In the genomic region with DNA sequence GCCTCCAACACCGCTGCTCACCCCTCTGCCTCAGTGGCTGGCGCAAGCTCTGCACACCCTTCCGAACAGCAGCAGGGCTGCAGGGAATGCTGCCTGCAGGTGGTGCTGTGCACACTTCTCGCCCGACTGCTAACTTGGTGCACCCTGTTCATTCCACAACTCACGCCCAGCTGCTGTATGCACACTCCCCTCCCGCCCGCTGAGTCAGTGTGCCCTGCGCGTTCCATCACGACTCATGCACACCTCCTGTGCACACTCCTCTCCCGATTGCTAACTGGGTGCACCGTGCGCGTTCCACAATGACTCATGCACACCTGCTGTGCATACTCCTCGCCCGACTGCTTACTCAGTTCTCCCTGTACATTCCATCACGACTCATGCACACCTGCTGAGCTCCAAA, we compare ENCODE assay signal across 8 cellular contexts. TPM values are rescaled to one million over a fixed set of nuclear protein-coding genes. Genes with fewer than 3 reads are reported as not detected.
DNase-seq lines count a peak whose midpoint lies in the region; ATAC-seq and TF ChIP-seq lines count a peak whose summit lies in the region.

No MANE protein-coding gene starts in this region.

- no peak overlapping the region for H3K27ac ChIP-seq in upper lobe of right lung

- intact Hi-C loops in activated naive CD4-positive, alpha-beta T cell treated with anti-CD3 and anti-CD28 coated beads for 36 hours (cut with micrococcal nuclease), result no loop called here
- intact Hi-C loops in upper lobe of right lung (cut with DNase I), result no loop called here

- peaks cover 1% of the 10 kb centered on the region for H3K36me3 Mint-ChIP-seq in activated naive CD4-positive, alpha-beta T cell treated with anti-CD3 and anti-CD28 coated beads for 36 hours (ENCODE audit: low read depth)

- no peaks in the 10 kb centered on the region for H3K79me2 ChIP-seq in Loucy (ENCODE audit: insufficient read depth, low read length)

- H3K4me1 ChIP-seq in Loucy (ENCODE audit: insufficient read depth, low read length, poor library complexity, severe bottlenecking), result no peaks in the 10 kb centered on the region
- H3K4me1 ChIP-seq in upper lobe of right lung, result no peaks in the 10 kb centered on the region

- H3K4me3 ChIP-seq in Loucy (ENCODE audit: low read length, poor library complexity, severe bottlenecking), result no peak overlapping the region
- no peak overlapping the region for H3K4me3 ChIP-seq in upper lobe of right lung

- ATAC-seq in upper lobe of right lung, result peak; percentile 77
- ATAC-seq in GM18511 (IDR thresholded peaks at IDR 0.05; ENCODE audit: unreplicated experiment), result no peak

- H3K27me3 ChIP-seq in Loucy (ENCODE audit: insufficient read depth, low read length, poor library complexity, severe bottlenecking) (peaks cover 60% of the 10 kb centered on the region), upper lobe of right lung (peaks cover 8% of the 10 kb centered on the region)

- H3K9me3 Mint-ChIP-seq in activated naive CD4-positive, alpha-beta T cell treated with anti-CD3 and anti-CD28 coated beads for 36 hours, result no peaks in the 10 kb centered on the region

- no peak overlapping the region for H3K4me2 ChIP-seq in Loucy (ENCODE audit: low read depth, low read length, poor library complexity, severe bottlenecking)

- TF ChIP-seq CTCF in Loucy (conservative IDR thresholded peaks at IDR 0.05; ENCODE audit: low read length) (peak; percentile 70), upper lobe of right lung (IDR thresholded peaks at IDR 0.05) (no peak)

- peaks cover 54% of the 10 kb centered on the region for H3K27me3 Mint-ChIP-seq in activated naive CD4-positive, alpha-beta T cell treated with anti-CD3 and anti-CD28 coated beads for 36 hours (ENCODE audit: low read depth)

- no peaks in the 10 kb centered on the region for H3K9me2 ChIP-seq in Loucy (replicated peaks; ENCODE audit: low read depth, low read length)

- no peak overlapping the region for H3K27ac Mint-ChIP-seq in activated naive CD4-positive, alpha-beta T cell treated with anti-CD3 and anti-CD28 coated beads for 36 hours

- H3K9ac ChIP-seq in Loucy (ENCODE audit: low read depth, low read length, poor library complexity, severe bottlenecking), result no peak overlapping the region

- H3K4me3 Mint-ChIP-seq in activated naive CD4-positive, alpha-beta T cell treated with anti-CD3 and anti-CD28 coated beads for 36 hours, result no peak overlapping the region

- no peak for TF ChIP-seq POLR2A in erythroblast (IDR thresholded peaks at IDR 0.05; ENCODE audit: low read length)

- peak; percentile 40 for DNase-seq in activated naive CD4-positive, alpha-beta T cell treated with anti-CD3 and anti-CD28 coated beads for 36 hours
- DNase-seq in activated naive CD4-positive, alpha-beta T cell (lab: John Stamatoyannopoulos, UW), result no peak
- DNase-seq in iPS DF 19.7 (ENCODE audit: low read depth, low spot score) (peak; percentile 38), upper lobe of right lung (no peak), NCI-H2196 treated with DMSO at 0.1 percent for 48 hours (lab: John Stamatoyannopoulos, UW; ENCODE audit: unreplicated experiment) (no peak), erythroblast (lab: John Stamatoyannopoulos, UW) (no peak)

- H3K9me3 ChIP-seq in Loucy (ENCODE audit: insufficient read depth, low read depth, low read length) (no peaks in the 10 kb centered on the region), upper lobe of right lung (no peaks in the 10 kb centered on the region)

- H2AFZ ChIP-seq in Loucy (ENCODE audit: low read length), result no peak overlapping the region

- no peaks in the 10 kb centered on the region for H3F3A ChIP-seq in Loucy (ENCODE audit: low read depth)

- H4K20me1 ChIP-seq in Loucy (ENCODE audit: insufficient read depth, low read length, poor library complexity, severe bottlenecking), result peaks cover 4% of the 10 kb centered on the region

- CTCF ChIA-PET in activated naive CD4-positive, alpha-beta T cell treated with anti-CD3 and anti-CD28 coated beads for 36 hours (lab: Charles Lee), result interaction anchor here (0.9 kb wide), 2 partner anchors 21 to 61 kb away, joined by 3 read pairs; no protein-coding TSS in a partner anchor

- H3K36me3 ChIP-seq in Loucy (ENCODE audit: insufficient read depth, low read length), result no peaks in the 10 kb centered on the region
- H3K36me3 ChIP-seq in upper lobe of right lung, result no peaks in the 10 kb centered on the region

- H3K4me1 Mint-ChIP-seq in activated naive CD4-positive, alpha-beta T cell treated with anti-CD3 and anti-CD28 coated beads for 36 hours (ENCODE audit: low read depth), result peaks cover 4% of the 10 kb centered on the region

RNA-seq across cellular contexts. Expression of gene ADARB2, which starts 21.5 kb away (rescaled TPM):
- total RNA-seq in activated naive CD4-positive, alpha-beta T cell treated with anti-CD3 and anti-CD28 coated beads for 36 hours, result 1 to 10 TPM; 1.3 to 1.4 TPM
- 1.2 TPM for total RNA-seq in upper lobe of right lung

Comparison
In these comparisons a context has a peak if more than half of its experiments do, and no peak if none do; other contexts are left out.
1. DNase-seq: peak in activated naive CD4-positive, alpha-beta T cell treated with anti-CD3 and anti-CD28 coated beads for 36 hours (single experiment) and iPS DF 19.7 (single experiment); none in activated naive CD4-positive, alpha-beta T cell (0 of 4), upper lobe of right lung (single experiment), NCI-H2196 treated with DMSO at 0.1 percent for 48 hours (single experiment) and erythroblast (0 of 2).